Comparison of ENCODE assay signal across 8 cellular contexts in genomic region chr19:35000647-35001501, GRCh38.
DNase-seq lines count a peak whose midpoint lies in the region; ATAC-seq and TF ChIP-seq lines count a peak whose summit lies in the region.

No MANE protein-coding gene starts in this region.

- no peak for ATAC-seq in HG03378 (IDR thresholded peaks at IDR 0.05; ENCODE audit: unreplicated experiment)

- no peak for TF ChIP-seq CTCF in GM12875 (IDR thresholded peaks at IDR 0.05; ENCODE audit: borderline replicate concordance, insufficient read depth, low read depth, low read length)
- no peak for TF ChIP-seq CTCF in brain microvascular endothelial cell (IDR thresholded peaks at IDR 0.05; ENCODE audit: low read depth, low read length, missing control alignments)

- peak; percentile 77 for DNase-seq in KBM-7
- peak; percentile 72 for DNase-seq in T-helper 22 cell (ENCODE audit: low read depth)
- DNase-seq in brain microvascular endothelial cell: peak; percentile 31
- peak; percentile 74 for DNase-seq in islet precursor cell
- DNase-seq in stimulated activated CD4-positive, alpha-beta T cell treated with anti-CD3 and anti-CD28 coated beads, Interleukin-1b, Interleukin-23, amount 100 ng/mL, for 4 hours (ENCODE audit: low read depth in 2 of 2): peak; percentile 34 to 45
- no peak for DNase-seq in NCI-H446 treated with DMSO at 0.1 percent for 48 hours (lab: John Stamatoyannopoulos, UW)

- no peaks in the 10 kb centered on the region for H3K36me3 ChIP-seq in brain microvascular endothelial cell (replicated peaks)

- in situ Hi-C loops in KBM-7 (cut with MboI; ENCODE audit: low pct_unique_long_range_greater_than_20kb, low sequenced_read_pairs): no loop called here
- in situ Hi-C loops in brain microvascular endothelial cell (cut with HindIII; ENCODE audit: low pct_ligation_motif_present, low sequenced_read_pairs): no loop called here

- H3K4me3 ChIP-seq in GM12875 (ENCODE audit: low read depth, low read length): peak overlapping the region; percentile 85
- H3K4me3 ChIP-seq in brain microvascular endothelial cell (ENCODE audit: low read depth, low read length): peak overlapping the region; percentile 76

- no peaks in the 10 kb centered on the region for H3K27me3 ChIP-seq in brain microvascular endothelial cell (replicated peaks)

- H3K27ac ChIP-seq in brain microvascular endothelial cell: peak overlapping the region; percentile 88
